ENCODE assay signal across 26 cellular contexts in genomic region chr3:21163961-21164360, GRCh38.
"Had no signal": no experiment of that assay in that cellular context is flagged by ENCODE, and none has a peak within 500 bp of the region (broad histone marks: within the 10 kb centered on the region; RNA-seq: fewer than 3 reads in every experiment).

No MANE protein-coding gene starts in this region.

- H3K4me1 Mint-ChIP-seq: activated B cell treated with CpG ODN at 0.5 μM for 24 hours; activated CD4-positive, alpha-beta T cell treated with anti-CD3 and anti-CD28 coated beads for 36 hours; activated T-helper 17 cell treated with anti-CD3 and anti-CD28 coated beads, Interleukin-2, amount 50 U/mL, for 72 hours; naive thymus-derived CD8-positive, alpha-beta T cell had no signal

- ATAC-seq: activated CD4-positive, alpha-beta T cell treated with anti-CD3 and anti-CD28 coated beads for 36 hours; activated naive CD4-positive, alpha-beta T cell treated with anti-CD3 and anti-CD28 coated beads, Interleukin-2, amount 50 U/mL, for 72 hours; activated T-helper 17 cell treated with anti-CD3 and anti-CD28 coated beads, Interleukin-2, amount 50 U/mL, for 72 hours; effector memory CD8-positive, alpha-beta T cell; esophagus mucosa; naive thymus-derived CD8-positive, alpha-beta T cell; psoas muscle; stimulated activated naive CD8-positive, alpha-beta T cell treated with anti-CD3 and anti-CD28 coated beads, Interleukin-15, Interleukin-2, amounts not matched to agents 100 U/mL and 50 U/mL, for 24 hours had no signal

- H3K27ac ChIP-seq: dorsolateral prefrontal cortex, left ventricle myocardium inferior, psoas muscle, right atrium auricular region, spleen, thyroid gland had no signal

- H3K9me3 Mint-ChIP-seq: activated T-helper 17 cell treated with anti-CD3 and anti-CD28 coated beads, Interleukin-2, amount 50 U/mL, for 72 hours; brain; mesothelial cell of epicardium had no signal

- H3K36me3 ChIP-seq: left ventricle myocardium inferior, right atrium auricular region, spleen, thyroid gland had no signal

- H3K4me3 Mint-ChIP-seq: activated B cell treated with CpG ODN at 0.5 μM for 24 hours; activated CD4-positive, alpha-beta T cell treated with anti-CD3 and anti-CD28 coated beads for 36 hours; activated T-cell treated with anti-CD3 and anti-CD28 coated beads, Interleukin-2, amount 50 U/mL, for 24 hours; activated T-helper 17 cell treated with anti-CD3 and anti-CD28 coated beads, Interleukin-2, amount 50 U/mL, for 72 hours; effector memory CD8-positive, alpha-beta T cell; mesothelial cell of epicardium; naive thymus-derived CD8-positive, alpha-beta T cell had no signal

- H3K9me3 ChIP-seq: left ventricle myocardium inferior, psoas muscle, right atrium auricular region, thyroid gland had no signal

- H3K4me3 ChIP-seq: dorsolateral prefrontal cortex, left ventricle myocardium inferior, psoas muscle, right atrium auricular region, spleen, thyroid gland had no signal

- H3K27ac Mint-ChIP-seq: activated B cell treated with CpG ODN at 0.5 μM for 24 hours; activated CD4-positive, alpha-beta T cell treated with anti-CD3 and anti-CD28 coated beads for 36 hours; activated naive CD4-positive, alpha-beta T cell treated with anti-CD3 and anti-CD28 coated beads, Interleukin-2, amount 50 U/mL, for 72 hours; activated T-cell treated with anti-CD3 and anti-CD28 coated beads, Interleukin-2, amount 50 U/mL, for 24 hours; activated T-helper 17 cell treated with anti-CD3 and anti-CD28 coated beads, Interleukin-2, amount 50 U/mL, for 72 hours; effector memory CD8-positive, alpha-beta T cell; mesothelial cell of epicardium; naive thymus-derived CD8-positive, alpha-beta T cell had no signal

- H3K4me1 ChIP-seq: left ventricle myocardium inferior, psoas muscle, right atrium auricular region, spleen, thyroid gland had no signal

- DNase-seq: activated B cell treated with CpG ODN at 0.5 μM for 24 hours; activated CD4-positive, alpha-beta T cell treated with anti-CD3 and anti-CD28 coated beads for 36 hours; activated CD4-positive, alpha-beta T cell treated with anti-CD3 and anti-CD28 coated beads, Interleukin-2, amount 50 U/mL, for 4 hours; activated CD8-positive, alpha-beta memory T cell treated with anti-CD3 and anti-CD28 coated beads for 24 hours; activated CD8-positive, alpha-beta memory T cell treated with anti-CD3 and anti-CD28 coated beads, Interleukin-2, amount 50 U/mL, for 4 hours; activated T-cell treated with anti-CD3 and anti-CD28 coated beads, Interleukin-2, amount 50 U/mL, for 24 hours; aorta; effector memory CD8-positive, alpha-beta T cell; glutamatergic neuron; hippocampal formation; kidney glomerular epithelial cell; left ventricle myocardium inferior; naive thymus-derived CD8-positive, alpha-beta T cell; psoas muscle; spleen; stimulated activated CD4-positive, alpha-beta T cell treated with anti-CD3 and anti-CD28 coated beads, Interleukin-4, amount 100 ng/mL, for 24 hours; stimulated activated naive CD8-positive, alpha-beta T cell treated with anti-CD3 and anti-CD28 coated beads, Interleukin-15, Interleukin-2, amounts not matched to agents 100 U/mL and 50 U/mL, for 24 hours; T1000 had no signal

- H3K36me3 Mint-ChIP-seq: activated naive CD4-positive, alpha-beta T cell treated with anti-CD3 and anti-CD28 coated beads, Interleukin-2, amount 50 U/mL, for 72 hours; brain; mesothelial cell of epicardium; naive thymus-derived CD8-positive, alpha-beta T cell had no signal

- H3K27me3 ChIP-seq: dorsolateral prefrontal cortex, right atrium auricular region, spleen, thyroid gland had no signal

- H3K27me3 Mint-ChIP-seq: activated B cell treated with CpG ODN at 0.5 μM for 24 hours; activated CD4-positive, alpha-beta T cell treated with anti-CD3 and anti-CD28 coated beads for 36 hours; activated T-cell treated with anti-CD3 and anti-CD28 coated beads, Interleukin-2, amount 50 U/mL, for 24 hours; activated T-helper 17 cell treated with anti-CD3 and anti-CD28 coated beads, Interleukin-2, amount 50 U/mL, for 72 hours; brain; effector memory CD8-positive, alpha-beta T cell; naive thymus-derived CD8-positive, alpha-beta T cell had no signal
